8 cellular contexts compared by ENCODE assay signal in the genomic region with DNA sequence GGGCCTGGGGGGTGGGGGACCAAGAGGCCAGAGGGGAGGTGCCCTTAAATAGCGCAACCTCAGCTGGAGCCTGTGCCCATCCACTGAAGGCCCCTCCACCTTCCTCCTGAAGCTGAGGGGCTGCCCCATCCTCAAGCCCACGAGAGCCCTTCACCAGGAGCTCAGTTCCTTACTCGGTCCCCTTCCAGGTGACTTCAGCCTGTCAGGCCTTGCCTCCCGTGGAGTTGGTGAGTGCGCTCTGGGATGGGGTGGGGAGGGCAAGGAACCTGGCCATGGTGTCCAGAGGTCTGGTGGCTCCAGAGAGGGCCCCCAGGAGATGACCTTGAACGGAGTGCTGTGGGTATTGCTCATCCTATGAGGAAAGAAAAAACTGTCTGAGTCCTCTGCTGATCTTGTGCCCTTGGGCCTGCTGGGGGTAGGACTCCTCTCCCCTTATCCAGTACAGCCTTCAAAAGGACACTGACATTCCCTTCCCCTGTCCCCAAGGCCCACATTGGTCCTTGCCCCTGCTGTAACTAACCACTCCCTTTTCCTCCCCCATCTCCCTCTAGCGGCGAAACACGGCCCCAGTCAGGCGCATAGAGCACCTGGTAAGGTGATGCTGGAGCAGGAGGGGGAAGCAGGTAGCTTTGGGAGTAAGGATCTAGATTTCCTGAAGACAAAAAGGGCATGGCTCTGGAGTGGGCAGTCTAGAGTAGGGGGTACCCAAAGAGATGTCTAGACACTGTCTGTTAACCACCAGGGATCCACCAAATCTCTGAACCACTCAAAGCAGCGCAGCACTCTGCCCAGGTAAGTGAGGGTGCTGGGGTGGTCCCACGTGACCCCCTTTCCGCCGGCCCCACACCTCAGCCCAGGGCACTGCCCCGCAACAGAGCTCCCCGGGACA. TPM values are rescaled to one million over a fixed set of nuclear protein-coding genes. Genes with fewer than 3 reads are reported as not detected.
DNase-seq lines count a peak whose midpoint lies in the region; ATAC-seq, FAIRE-seq and TF ChIP-seq lines count a peak whose summit lies in the region.

No MANE protein-coding gene starts in this region.

- intact Hi-C loops in CD8-positive, alpha-beta T cell (cut with DNase I, micrococcal nuclease): loop anchor here (1.0 to 5.0 kb wide), 4 partner anchors 25 to 47 kb away; partner anchors contain the start of genes SPRYD3 (in 2 of the 2), EIF4B (in 1 of the 2) and IGFBP6 (in 1 of the 2)
- intact Hi-C loops in GM12878 (cut with micrococcal nuclease; ENCODE audit: unreplicated experiment) (loop anchor here (5.0 kb wide), 1 partner anchor 44 kb away; the partner anchor contains the start of gene IGFBP6), sigmoid colon (cut with DNase I) (loop anchor here (5.0 kb wide), 1 partner anchor 449 kb away; the partner anchor contains the start of gene TARBP2)

- no peaks in the 10 kb centered on the region for H3K9me3 ChIP-seq in CD8-positive, alpha-beta T cell (ENCODE audit: low read length)
- H3K9me3 ChIP-seq in HUES64 (ENCODE audit: insufficient read depth, low read depth, low read length) (no peaks in the 10 kb centered on the region), GM12878 (replicated peaks; ENCODE audit: control insufficient read depth, insufficient read depth, low read length) (no peaks in the 10 kb centered on the region), sigmoid colon (no peaks in the 10 kb centered on the region)

- peaks cover 13% of the 10 kb centered on the region for H3K4me1 Mint-ChIP-seq in CD8-positive, alpha-beta T cell (ENCODE audit: low read depth)

- H3K9me3 Mint-ChIP-seq in CD8-positive, alpha-beta T cell: no peaks in the 10 kb centered on the region

- 35% methylated on average over 16 of the region's 16 CpGs for WGBS in HUES64
- WGBS in GM12878 (ENCODE audit: insufficient coverage, insufficient replicate concordance, low lambda C conversion rate, missing lambda C conversion rate): 25% methylated on average over 12 of the region's 16 CpGs
- 16 to 32% methylated on average over 16 of the region's 16 CpGs for WGBS in sigmoid colon, 2 donors

- RAD21 ChIA-PET in GM12878 (lab: Charles Lee; ENCODE audit: unreplicated experiment): interaction anchor here (0.7 to 1.6 kb wide), 4 partner anchors 13 to 52 kb away, joined by 4 to 9 read pairs (median 6); partner anchors contain the start of gene SPRYD3

- H3K4me3 Mint-ChIP-seq in CD8-positive, alpha-beta T cell: peak overlapping the region; percentile 94

- H3K4me3 ChIP-seq in CD8-positive, alpha-beta T cell (ENCODE audit: low read depth, low read length): peak overlapping the region; percentile 94
- peak overlapping the region; percentile 83 for H3K4me3 ChIP-seq in HUES64 (ENCODE audit: low read length)
- H3K4me3 ChIP-seq in GM12878: peak overlapping the region; percentile 80
- peak overlapping the region; percentile 79 for H3K4me3 ChIP-seq in iPS-11a (ENCODE audit: low read depth, low read length)
- peak overlapping the region; percentile 45 to 74 (median 61) for H3K4me3 ChIP-seq in sigmoid colon

- no peak for TF ChIP-seq RAD21 in GM12878 (IDR thresholded peaks at IDR 0.05; ENCODE audit: insufficient read depth, low read depth, low read length)

- peak overlapping the region; percentile 92 for H3K4me2 ChIP-seq in GM12878 (ENCODE audit: control insufficient read depth, insufficient read depth)

- no peaks in the 10 kb centered on the region for H3K27me3 Mint-ChIP-seq in CD8-positive, alpha-beta T cell (ENCODE audit: low read depth)

- in situ Hi-C loops in GM12878 (cut with MboI): no loop called here

- H3K4me1 ChIP-seq in CD8-positive, alpha-beta T cell (ENCODE audit: insufficient read depth, low read length): peaks cover 7% of the 10 kb centered on the region
- H3K4me1 ChIP-seq in HUES64 (ENCODE audit: insufficient read depth, low read length) (peaks cover 30% of the 10 kb centered on the region), GM12878 (ENCODE audit: control insufficient read depth, insufficient read depth, low read length) (peaks cover 15% of the 10 kb centered on the region), sigmoid colon (peaks cover 0 to 71% (median 68%) of the 10 kb centered on the region in 4 donors)

- DNase-seq in CD8-positive, alpha-beta T cell: peak; percentile 29 to 77 (median 62)
- peak in 4 of 5 donors; percentile 33 to 60 (median 51) for DNase-seq in T-helper 1 cell
- DNase-seq in GM12878 (ENCODE audit: low read depth, low spot score): no peak
- DNase-seq in sigmoid colon: peak; percentile 83

- CTCF ChIA-PET in CD8-positive, alpha-beta T cell (lab: Charles Lee): interaction anchor here (0.6 to 6.1 kb wide), 9 partner anchors 8 to 50 kb away, joined by 3 to 57 read pairs (median 6); partner anchors contain the start of genes IGFBP6 and SOAT2
- CTCF ChIA-PET in GM12878 (lab: Yijun Ruan, JAX): interaction anchor here (0.6 to 4.5 kb wide), 14 partner anchors 9 to 368 kb away, joined by 3 to 38 read pairs (median 3); partner anchors contain the start of genes EIF4B and SPRYD3

- H3K9ac ChIP-seq in HUES64 (ENCODE audit: low read depth, low read length) (peak overlapping the region; percentile 67; the same call in 1 of the 2 replicates), GM12878 (ENCODE audit: control insufficient read depth, insufficient read depth, low read length) (peak overlapping the region; percentile 60; the same call in 1 of the 2 replicates)

- BruUV-seq in GM12878 (replicated peaks; lab: Mats Ljungman, UMichigan): no TSS peak

- H2AFZ ChIP-seq in GM12878 (ENCODE audit: control insufficient read depth, low read depth, low read length): peak overlapping the region; percentile 94

- no peaks in the 10 kb centered on the region for H3K27me3 ChIP-seq in CD8-positive, alpha-beta T cell (ENCODE audit: insufficient read depth, low read length)
- H3K27me3 ChIP-seq in HUES64 (ENCODE audit: insufficient read depth, low read length): peaks cover 3% of the 10 kb centered on the region
- no peaks in the 10 kb centered on the region for H3K27me3 ChIP-seq in GM12878 (replicated peaks in 1 of 2; ENCODE audit: control insufficient read depth in 2 of 2, insufficient read depth in 2 of 2, low read length in 1 of 2)
- no peaks in the 10 kb centered on the region for H3K27me3 ChIP-seq in sigmoid colon

- no peak for FAIRE-seq in GM12878 (lab: Jason Lieb, UNC)

- TF ChIP-seq CTCF in CD8-positive, alpha-beta T cell (IDR thresholded peaks at IDR 0.05): peak; percentile 61
- peak; percentile 68 to 87 (median 72) for TF ChIP-seq CTCF in GM12878 (IDR thresholded peaks at IDR 0.05 in 2 of 3, conservative IDR thresholded peaks at IDR 0.05 in 1 of 3; ENCODE audit: control insufficient read depth in 2 of 3, extremely low read depth in 1 of 3, insufficient read depth in 1 of 3, low read depth in 3 of 3, low read length in 3 of 3)
- peak; percentile 64 to 83 (median 77) for TF ChIP-seq CTCF in sigmoid colon (IDR thresholded peaks at IDR 0.05)

- TF ChIP-seq POLR2A in GM12878 (IDR thresholded peaks at IDR 0.05; ENCODE audit: low read depth, low read length) (no peak), sigmoid colon (IDR thresholded peaks at IDR 0.05) (no peak)

- TF ChIP-seq EP300 in GM12878 (IDR thresholded peaks at IDR 0.05; ENCODE audit: borderline replicate concordance in 1 of 2, control insufficient read depth in 1 of 2, low read depth in 2 of 2, low read length in 2 of 2) (no peak), sigmoid colon (IDR thresholded peaks at IDR 0.05) (no peak)

- no peaks in the 10 kb centered on the region for H3K36me3 ChIP-seq in CD8-positive, alpha-beta T cell (ENCODE audit: insufficient read depth, low read length)
- H3K36me3 ChIP-seq in HUES64 (ENCODE audit: insufficient read depth, low read length) (peaks cover 4% of the 10 kb centered on the region; the same call in 1 of the 2 replicates), GM12878 (ENCODE audit: control insufficient read depth in 2 of 2, insufficient read depth in 2 of 2, low read length in 1 of 2) (no peaks in the 10 kb centered on the region), sigmoid colon (peaks cover 0 to 43% (median 2%) of the 10 kb centered on the region in 4 donors)

- POLR2A ChIA-PET in CD8-positive, alpha-beta T cell (lab: Charles Lee): interaction anchor here (1.0 to 2.4 kb wide), 6 partner anchors 9 to 128 kb away, joined by 4 to 11 read pairs (median 6); partner anchors contain the start of genes CSAD, EIF4B, SOAT2 and SPRYD3
- POLR2A ChIA-PET in GM12878 (lab: Charles Lee): interaction anchor here (0.8 to 1.5 kb wide), 4 partner anchors 12 to 49 kb away, joined by 3 to 6 read pairs (median 5); partner anchors contain the start of genes SOAT2 and SPRYD3

- H4K20me1 ChIP-seq in GM12878 (ENCODE audit: control insufficient read depth, insufficient read depth): no peaks in the 10 kb centered on the region; the same call in 1 of the 2 replicates

- H3K79me2 ChIP-seq in GM12878 (ENCODE audit: control insufficient read depth, insufficient read depth, low read length): no peaks in the 10 kb centered on the region

- peak overlapping the region; percentile 57 for H3K27ac ChIP-seq in CD8-positive, alpha-beta T cell (ENCODE audit: low read depth, low read length)
- peak overlapping the region; percentile 92; the same call in 1 of the 2 replicates for H3K27ac ChIP-seq in HUES64 (ENCODE audit: low read depth, low read length)
- no peak overlapping the region for H3K27ac ChIP-seq in GM12878 (ENCODE audit: control insufficient read depth, insufficient read depth)
- H3K27ac ChIP-seq in sigmoid colon: peak overlapping the region; percentile 97 to 100 (median 98)

- SMC1A ChIA-PET in GM12878 (lab: Charles Lee; ENCODE audit: uncharacterized antibody, unreplicated experiment): interaction anchor here (0.7 to 0.8 kb wide), 2 partner anchors 12 to 50 kb away, joined by 3 read pairs; partner anchors contain the start of gene SOAT2

- H3K27ac Mint-ChIP-seq in CD8-positive, alpha-beta T cell: peak overlapping the region; percentile 91

- H3K36me3 Mint-ChIP-seq in CD8-positive, alpha-beta T cell: no peaks in the 10 kb centered on the region

- peak; percentile 42 for ATAC-seq in CD8-positive, alpha-beta T cell
- peak; percentile 66 for ATAC-seq in GM12878
- no peak for ATAC-seq in GM18502 (IDR thresholded peaks at IDR 0.05; ENCODE audit: poor library complexity, unreplicated experiment)
- no peak for ATAC-seq in GM21390 (IDR thresholded peaks at IDR 0.05; ENCODE audit: unreplicated experiment)

RNA-seq across cellular contexts. Expression of gene TNS2, which starts 3.6 kb away (rescaled TPM):
- total RNA-seq in CD8-positive, alpha-beta T cell: 1 to 10 TPM; 2.5 to 3.2 TPM
- 4.4 TPM for polyA plus RNA-seq in HUES64 (2013, experiment 1 of 2)
- 9.8 TPM for polyA plus RNA-seq in HUES64 (2013, experiment 2 of 2)
- total RNA-seq in GM12878 (2013; cell fraction: nucleolus; rRNA removed): 1.7 and 2.7 TPM in 2 replicates
- total RNA-seq in GM12878 (2014; rRNA removed) (0.17 and 0.22 TPM in 2 replicates), GM12878 (2014; rRNA removed; fragmentation: Illumina TruSeq; extraction: Trizol) (not detected in 2 replicates), GM12878 (2021) (0.66 and 0.72 TPM in 2 replicates), sigmoid colon (100 to 1,000 TPM; 109 to 117 (median 113) TPM)
- polyA plus RNA-seq in GM12878 (2011; ENCODE audit: low read depth): 0.14 TPM
- polyA plus RNA-seq in GM12878 (2011; rRNA removed) (0.07 TPM in 1 of 2 replicates, not detected in the other), GM12878 (2014; fragmentation: Illumina TruSeq; extraction: Trizol) (0.03 and 0.11 TPM in 2 replicates), GM12878 (2014; fragmentation: Nextera tagmentation; extraction: Ambion mirVana) (not detected), GM12878 (2014; rRNA removed) (0.15 and 0.52 TPM in 2 replicates), GM12878 (2016; fragmentation: Nextera tagmentation; extraction: Ambion mirVana) (under 1 TPM in 1 of 2 experiments, not detected in 1; 0.20 TPM), sigmoid colon (10 to 100 TPM; 12.5 to 60.1 (median 47.4) TPM)
- 0.07 and 0.10 TPM in 2 replicates for polyA plus RNA-seq in GM12878 (2011; cell fraction: cytosol; rRNA removed)
- 0.97 and 1.3 TPM in 2 replicates for polyA plus RNA-seq in GM12878 (2011; cell fraction: nucleus; rRNA removed)
- polyA plus RNA-seq in GM12878 (2012): 0.39 and 0.64 TPM in 2 replicates
- polyA minus RNA-seq in GM12878 (2011; rRNA and poly(A)+ RNA removed): 0.57 TPM in 1 of 2 replicates, not detected in the other
- polyA minus RNA-seq in GM12878 (2011; cell fraction: cytosol; rRNA and poly(A)+ RNA removed): 0.62 and 2.8 TPM in 2 replicates
- 0.48 and 1.2 TPM in 2 replicates for polyA minus RNA-seq in GM12878 (2011; cell fraction: nucleus; rRNA and poly(A)+ RNA removed)

RNA-seq across cellular contexts. Expression of gene SPRYD3, which starts 25.7 kb away (rescaled TPM):
- 10 to 100 TPM; 25.1 to 25.6 TPM for total RNA-seq in CD8-positive, alpha-beta T cell
- polyA plus RNA-seq in HUES64 (2013, experiment 1 of 2): 3.9 TPM
- 4.8 TPM for polyA plus RNA-seq in HUES64 (2013, experiment 2 of 2)
- 14.3 and 17.7 TPM in 2 replicates for total RNA-seq in GM12878 (2013; cell fraction: nucleolus; rRNA removed)
- total RNA-seq in GM12878 (2014; rRNA removed) (18.7 and 21.0 TPM in 2 replicates), GM12878 (2014; rRNA removed; fragmentation: Illumina TruSeq; extraction: Trizol) (10.4 and 11.2 TPM in 2 replicates), GM12878 (2021) (24.7 and 27.7 TPM in 2 replicates), sigmoid colon (10 to 100 TPM; 31.9 to 41.4 (median 35.7) TPM)
- polyA plus RNA-seq in GM12878 (2011; ENCODE audit: low read depth): 6.7 TPM
- polyA plus RNA-seq in GM12878 (2011; rRNA removed) (12.4 and 19.4 TPM in 2 replicates), GM12878 (2014; fragmentation: Illumina TruSeq; extraction: Trizol) (9.4 and 18.3 TPM in 2 replicates), GM12878 (2014; fragmentation: Nextera tagmentation; extraction: Ambion mirVana) (1 to 10 TPM; 2.3 to 3.5 TPM), GM12878 (2014; rRNA removed) (21.4 and 21.7 TPM in 2 replicates), GM12878 (2016; fragmentation: Nextera tagmentation; extraction: Ambion mirVana) (10 to 100 TPM; 26.2 to 26.4 TPM), sigmoid colon (10 to 100 TPM; 20.1 to 33.4 (median 27.0) TPM)
- polyA plus RNA-seq in GM12878 (2011; cell fraction: cytosol; rRNA removed): 28.7 and 32.0 TPM in 2 replicates
- 22.8 and 28.5 TPM in 2 replicates for polyA plus RNA-seq in GM12878 (2011; cell fraction: nucleus; rRNA removed)
- polyA plus RNA-seq in GM12878 (2012): 14.5 and 15.8 TPM in 2 replicates
- 24.0 and 32.3 TPM in 2 replicates for polyA minus RNA-seq in GM12878 (2011; rRNA and poly(A)+ RNA removed)
- 12.1 and 12.6 TPM in 2 replicates for polyA minus RNA-seq in GM12878 (2011; cell fraction: cytosol; rRNA and poly(A)+ RNA removed)
- 10.4 and 18.8 TPM in 2 replicates for polyA minus RNA-seq in GM12878 (2011; cell fraction: nucleus; rRNA and poly(A)+ RNA removed)

RNA-seq across cellular contexts. Expression of gene IGFBP6, which starts 44.0 kb away (rescaled TPM):
- 1 to 10 TPM in 1 of 2 experiments, under 1 TPM in 1; 0.58 to 1.2 TPM for total RNA-seq in CD8-positive, alpha-beta T cell
- 4.9 TPM for polyA plus RNA-seq in HUES64 (2013, experiment 1 of 2)
- 4.7 TPM for polyA plus RNA-seq in HUES64 (2013, experiment 2 of 2)
- not detected in 2 replicates for total RNA-seq in GM12878 (2013; cell fraction: nucleolus; rRNA removed)
- 0.56 TPM in 1 of 2 replicates, not detected in the other for total RNA-seq in GM12878 (2014; rRNA removed)
- total RNA-seq in GM12878 (2014; rRNA removed; fragmentation: Illumina TruSeq; extraction: Trizol): not detected in 2 replicates
- total RNA-seq in GM12878 (2021): 0.64 and 0.87 TPM in 2 replicates
- polyA plus RNA-seq in GM12878 (2011; ENCODE audit: low read depth): not detected
- 0.16 and 0.60 TPM in 2 replicates for polyA plus RNA-seq in GM12878 (2011; rRNA removed)
- 0.67 and 0.85 TPM in 2 replicates for polyA plus RNA-seq in GM12878 (2011; cell fraction: cytosol; rRNA removed)
- 0.22 and 0.31 TPM in 2 replicates for polyA plus RNA-seq in GM12878 (2011; cell fraction: nucleus; rRNA removed)
- 0.19 and 0.21 TPM in 2 replicates for polyA plus RNA-seq in GM12878 (2012)
- polyA plus RNA-seq in GM12878 (2014; fragmentation: Illumina TruSeq; extraction: Trizol): not detected in 2 replicates
- polyA plus RNA-seq in GM12878 (2014; fragmentation: Nextera tagmentation; extraction: Ambion mirVana): under 1 TPM in 1 of 2 experiments, not detected in 1; 0.09 TPM
- polyA plus RNA-seq in GM12878 (2014; rRNA removed): 0.35 and 0.84 TPM in 2 replicates
- under 1 TPM; 0.44 to 0.80 TPM for polyA plus RNA-seq in GM12878 (2016; fragmentation: Nextera tagmentation; extraction: Ambion mirVana)
- polyA minus RNA-seq in GM12878 (2011; rRNA and poly(A)+ RNA removed): 0.77 TPM in 1 of 2 replicates, not detected in the other
- polyA minus RNA-seq in GM12878 (2011; cell fraction: cytosol; rRNA and poly(A)+ RNA removed): not detected in 2 replicates
- polyA minus RNA-seq in GM12878 (2011; cell fraction: nucleus; rRNA and poly(A)+ RNA removed): not detected in 2 replicates
- 100 to 1,000 TPM; 127 to 444 (median 384) TPM for total RNA-seq in sigmoid colon
- polyA plus RNA-seq in sigmoid colon: 100 to 1,000 TPM in 1 of 3 donors, 10 to 100 TPM in 1, 1 to 10 TPM in 1; 3.0 to 133 (median 35.9) TPM

RNA-seq across cellular contexts. Expression of gene EIF4B, which starts 47.2 kb away (rescaled TPM):
- total RNA-seq in CD8-positive, alpha-beta T cell: 100 to 1,000 TPM; 709 to 741 TPM
- 342 TPM for polyA plus RNA-seq in HUES64 (2013, experiment 1 of 2)
- 381 TPM for polyA plus RNA-seq in HUES64 (2013, experiment 2 of 2)
- total RNA-seq in GM12878 (2013; cell fraction: nucleolus; rRNA removed): 239 and 240 TPM in 2 replicates
- total RNA-seq in GM12878 (2014; rRNA removed) (519 and 635 TPM in 2 replicates), GM12878 (2014; rRNA removed; fragmentation: Illumina TruSeq; extraction: Trizol) (742 and 752 TPM in 2 replicates), GM12878 (2021) (628 and 637 TPM in 2 replicates), sigmoid colon (100 to 1,000 TPM; 475 to 575 (median 524) TPM)
- polyA plus RNA-seq in GM12878 (2011; ENCODE audit: low read depth): 340 TPM
- polyA plus RNA-seq in GM12878 (2011; rRNA removed) (494 and 678 TPM in 2 replicates), GM12878 (2014; fragmentation: Illumina TruSeq; extraction: Trizol) (625 and 749 TPM in 2 replicates), GM12878 (2014; fragmentation: Nextera tagmentation; extraction: Ambion mirVana) (100 to 1,000 TPM; 133 to 144 TPM), GM12878 (2014; rRNA removed) (326 and 368 TPM in 2 replicates), GM12878 (2016; fragmentation: Nextera tagmentation; extraction: Ambion mirVana) (100 to 1,000 TPM; 123 TPM), sigmoid colon (100 to 1,000 TPM; 136 to 233 (median 218) TPM)
- 381 and 532 TPM in 2 replicates for polyA plus RNA-seq in GM12878 (2011; cell fraction: cytosol; rRNA removed)
- polyA plus RNA-seq in GM12878 (2011; cell fraction: nucleus; rRNA removed): 218 and 250 TPM in 2 replicates
- 417 and 421 TPM in 2 replicates for polyA plus RNA-seq in GM12878 (2012)
- 773 and 817 TPM in 2 replicates for polyA minus RNA-seq in GM12878 (2011; rRNA and poly(A)+ RNA removed)
- polyA minus RNA-seq in GM12878 (2011; cell fraction: cytosol; rRNA and poly(A)+ RNA removed): 266 and 313 TPM in 2 replicates
- 94.2 and 136 TPM in 2 replicates for polyA minus RNA-seq in GM12878 (2011; cell fraction: nucleus; rRNA and poly(A)+ RNA removed)

RNA-seq across cellular contexts. Expression of gene SOAT2, which starts 49.8 kb away (rescaled TPM):
- total RNA-seq in CD8-positive, alpha-beta T cell: 1 to 10 TPM; 2.5 to 2.9 TPM
- not detected for polyA plus RNA-seq in HUES64 (2013, experiment 1 of 2)
- not detected for polyA plus RNA-seq in HUES64 (2013, experiment 2 of 2)
- total RNA-seq in GM12878 (2013; cell fraction: nucleolus; rRNA removed): not detected in 2 replicates
- total RNA-seq in GM12878 (2014; rRNA removed) (1.2 and 1.6 TPM in 2 replicates), GM12878 (2014; rRNA removed; fragmentation: Illumina TruSeq; extraction: Trizol) (0.60 and 0.67 TPM in 2 replicates), GM12878 (2021) (1.6 and 1.9 TPM in 2 replicates), sigmoid colon (under 1 TPM in 2 of 4 donors, not detected in 2; 0.41 to 0.55 TPM)
- not detected for polyA plus RNA-seq in GM12878 (2011; ENCODE audit: low read depth)
- polyA plus RNA-seq in GM12878 (2011; rRNA removed) (0.24 and 0.30 TPM in 2 replicates), GM12878 (2014; fragmentation: Illumina TruSeq; extraction: Trizol) (0.43 and 0.78 TPM in 2 replicates), GM12878 (2014; fragmentation: Nextera tagmentation; extraction: Ambion mirVana) (under 1 TPM; 0.08 to 0.33 TPM), GM12878 (2014; rRNA removed) (1.7 and 2.4 TPM in 2 replicates), GM12878 (2016; fragmentation: Nextera tagmentation; extraction: Ambion mirVana) (under 1 TPM; 0.46 to 0.72 TPM), sigmoid colon (under 1 TPM in 1 of 3 donors, not detected in 2; 0.09 TPM)
- polyA plus RNA-seq in GM12878 (2011; cell fraction: cytosol; rRNA removed): 0.31 and 0.53 TPM in 2 replicates
- polyA plus RNA-seq in GM12878 (2011; cell fraction: nucleus; rRNA removed): 1.7 TPM in 2 replicates
- polyA plus RNA-seq in GM12878 (2012): 0.21 TPM in 1 of 2 replicates, not detected in the other
- polyA minus RNA-seq in GM12878 (2011; rRNA and poly(A)+ RNA removed): 0.36 TPM in 1 of 2 replicates, not detected in the other
- not detected in 2 replicates for polyA minus RNA-seq in GM12878 (2011; cell fraction: cytosol; rRNA and poly(A)+ RNA removed)
- polyA minus RNA-seq in GM12878 (2011; cell fraction: nucleus; rRNA and poly(A)+ RNA removed): 0.24 and 0.48 TPM in 2 replicates

Comparison
In these comparisons a context has a peak if more than half of its experiments do, and no peak if none do; other contexts are left out.
1. ATAC-seq: peak in CD8-positive, alpha-beta T cell (single experiment) and GM12878 (single experiment); none in GM18502 (single experiment) and GM21390 (single experiment).
2. RNA of gene TNS2, which starts 3.6 kb away (total RNA-seq): 109 to 117 TPM in sigmoid colon; 2.5 to 3.2 TPM in CD8-positive, alpha-beta T cell and 0.17 to 2.7 TPM in GM12878; every median in the first group is over 10 times any median in the second.
3. RNA of gene IGFBP6, which starts 44.0 kb away (total RNA-seq): 127 to 444 TPM in sigmoid colon; 0.58 to 1.2 TPM in CD8-positive, alpha-beta T cell and 0.56 to 0.87 TPM in GM12878; every median in the first group is over 10 times any median in the second.
4. Peak in every context shown above with its lines, with median percentiles within 50 percentile points of each other: H3K4me3 ChIP-seq and CTCF ChIP-seq.